In genomic region chr2:160269365-160269764, GRCh38 we compare ENCODE assay signal across 8 cellular contexts.
DNase-seq lines count a peak whose midpoint lies in the region; ATAC-seq, FAIRE-seq and TF ChIP-seq lines count a peak whose summit lies in the region.

No MANE protein-coding gene starts in this region.

- no peak for FAIRE-seq in small intestine (lab: Jason Lieb, UNC)

- POLR2A ChIA-PET in WTC11 (lab: Charles Lee) = interaction anchor here (1.0 to 1.2 kb wide), 2 partner anchors 24 to 138 kb away, joined by 3 read pairs; no protein-coding TSS in a partner anchor

- no peaks in the 10 kb centered on the region for H3K27me3 Mint-ChIP-seq in activated T-cell treated with anti-CD3 and anti-CD28 coated beads, Interleukin-2, amount 50 U/mL, for 4 hours (ENCODE audit: low read depth)
- peaks cover 24% of the 10 kb centered on the region for H3K27me3 Mint-ChIP-seq in WTC11 (ENCODE audit: low read depth)

- peaks cover 18% of the 10 kb centered on the region for H3K36me3 Mint-ChIP-seq in activated T-cell treated with anti-CD3 and anti-CD28 coated beads, Interleukin-2, amount 50 U/mL, for 4 hours (ENCODE audit: insufficient read depth)
- H3K36me3 Mint-ChIP-seq in WTC11 = peaks cover 6% of the 10 kb centered on the region; the same call in 1 of the 2 replicates

- no peak for DNase-seq in activated T-cell treated with anti-CD3 and anti-CD28 coated beads, Interleukin-2, amount 50 U/mL, for 4 hours
- no peak for DNase-seq in activated T-cell treated with anti-CD3 and anti-CD28 coated beads for 4 hours
- DNase-seq in WTC11 (ENCODE audit: low spot score) = no peak
- no peak for DNase-seq in left ventricle myocardium inferior
- DNase-seq in small intestine = no peak
- no peak for DNase-seq in NCI-H748 treated with DMSO at 0.1 percent for 48 hours (lab: John Stamatoyannopoulos, UW)

- H3K4me1 ChIP-seq in left ventricle myocardium inferior = peaks cover 48% of the 10 kb centered on the region
- peaks cover 0 to 6% of the 10 kb centered on the region in 2 donors for H3K4me1 ChIP-seq in small intestine (ENCODE audit: control insufficient read depth in 2 of 2, insufficient read depth in 1 of 2, low read depth in 1 of 2, low read length in 1 of 2)

- peaks cover 43% of the 10 kb centered on the region for H3K4me1 Mint-ChIP-seq in activated T-cell treated with anti-CD3 and anti-CD28 coated beads, Interleukin-2, amount 50 U/mL, for 4 hours (ENCODE audit: low read depth)
- peaks cover 36% of the 10 kb centered on the region for H3K4me1 Mint-ChIP-seq in WTC11

- H3K9me3 ChIP-seq in left ventricle myocardium inferior (replicated peaks) = no peaks in the 10 kb centered on the region
- H3K9me3 ChIP-seq in small intestine (ENCODE audit: control insufficient read depth, low read depth) = no peaks in the 10 kb centered on the region

- no peak for TF ChIP-seq CTCF in WTC11 (IDR thresholded peaks at IDR 0.05)
- TF ChIP-seq CTCF in left ventricle myocardium inferior (IDR thresholded peaks at IDR 0.05; ENCODE audit: borderline replicate concordance) = no peak

- no peaks in the 10 kb centered on the region for H3K9me3 Mint-ChIP-seq in activated T-cell treated with anti-CD3 and anti-CD28 coated beads, Interleukin-2, amount 50 U/mL, for 4 hours
- no peaks in the 10 kb centered on the region for H3K9me3 Mint-ChIP-seq in WTC11

- WGBS in small intestine, 3 donors = 58 to 72% (median 63%) methylated on average over 4 of the region's 4 CpGs

- ATAC-seq in activated T-cell treated with anti-CD3 and anti-CD28 coated beads, Interleukin-2, amount 50 U/mL, for 4 hours = no peak
- ATAC-seq in WTC11 = no peak
- no peak for ATAC-seq in GM21529 (IDR thresholded peaks at IDR 0.05; ENCODE audit: unreplicated experiment)
- ATAC-seq in HG03378 (IDR thresholded peaks at IDR 0.05; ENCODE audit: unreplicated experiment) = no peak

- no peaks in the 10 kb centered on the region for H3K27me3 ChIP-seq in left ventricle myocardium inferior (ENCODE audit: low read depth)
- no peaks in the 10 kb centered on the region for H3K27me3 ChIP-seq in small intestine (ENCODE audit: control insufficient read depth in 2 of 2, insufficient read depth in 2 of 2, low read length in 2 of 2)

- peak overlapping the region; percentile 76 for H3K4me3 Mint-ChIP-seq in activated T-cell treated with anti-CD3 and anti-CD28 coated beads, Interleukin-2, amount 50 U/mL, for 4 hours
- peak overlapping the region; percentile 72 for H3K4me3 Mint-ChIP-seq in WTC11

- H3K27ac Mint-ChIP-seq in WTC11 = no peak overlapping the region

- peak overlapping the region; percentile 98 for H3K27ac ChIP-seq in left ventricle myocardium inferior (replicated peaks)
- H3K27ac ChIP-seq in small intestine (ENCODE audit: low read depth in 1 of 2, low read length in 1 of 2) = peak overlapping the region; percentile 92 to 96

- H3K4me3 ChIP-seq in left ventricle myocardium inferior (peak overlapping the region; percentile 69), small intestine (ENCODE audit: low read depth in 1 of 2, low read length in 2 of 2) (peak overlapping the region; percentile 24 to 63)

- intact Hi-C loops in left ventricle myocardium inferior (cut with micrococcal nuclease) = no loop called here

- H3K36me3 ChIP-seq in left ventricle myocardium inferior (peaks cover 26% of the 10 kb centered on the region), small intestine (ENCODE audit: control insufficient read depth in 2 of 2, insufficient read depth in 2 of 2, low read length in 2 of 2) (no peaks in the 10 kb centered on the region)

- CTCF ChIA-PET in WTC11 (lab: Charles Lee) = interaction anchor here (0.6 to 3.3 kb wide), 22 partner anchors 8 to 725 kb away, joined by 3 to 21 read pairs (median 6); no protein-coding TSS in a partner anchor

TF ChIP-seq in WTC11, 78 proteins besides CTCF, POLR2A, EP300 and RAD21 (continues in another document):
- no peak for TF ChIP-seq ZBTB43 (CRISPR knock-in tag; IDR thresholded peaks at IDR 0.05)
- TF ChIP-seq MAX (CRISPR knock-in tag; IDR thresholded peaks at IDR 0.05) = no peak
- no peak for TF ChIP-seq TP53 (CRISPR knock-in tag; IDR thresholded peaks at IDR 0.05)
- no peak for TF ChIP-seq ERG (CRISPR knock-in tag; IDR thresholded peaks at IDR 0.05)
- no peak for TF ChIP-seq FOXJ3 (CRISPR knock-in tag; IDR thresholded peaks at IDR 0.05; ENCODE audit: borderline replicate concordance)
- TF ChIP-seq ZNF416 (CRISPR knock-in tag; IDR thresholded peaks at IDR 0.05) = no peak
- TF ChIP-seq ELF4 (CRISPR knock-in tag; IDR thresholded peaks at IDR 0.05; ENCODE audit: low read depth) = no peak
- no peak for TF ChIP-seq STAT6 (CRISPR knock-in tag; conservative IDR thresholded peaks at IDR 0.05; ENCODE audit: low read depth)
- TF ChIP-seq NR3C1 (CRISPR knock-in tag; conservative IDR thresholded peaks at IDR 0.05; ENCODE audit: low read depth) = no peak
- no peak for TF ChIP-seq PRRX2 (CRISPR knock-in tag; IDR thresholded peaks at IDR 0.05)
- no peak for TF ChIP-seq ATF2 (CRISPR knock-in tag; IDR thresholded peaks at IDR 0.05; ENCODE audit: borderline replicate concordance, low read depth)
- TF ChIP-seq ATF3 (CRISPR knock-in tag; conservative IDR thresholded peaks at IDR 0.05) = no peak
- no peak for TF ChIP-seq ZNF512 (CRISPR knock-in tag; IDR thresholded peaks at IDR 0.05; ENCODE audit: borderline replicate concordance)
